Comparison of ENCODE assay signal across 34 cellular contexts in genomic region chrY:15554991-15555390, GRCh38.
"Had no signal": no experiment of that assay in that cellular context is flagged by ENCODE, and none has a peak within 500 bp of the region (broad histone marks: within the 10 kb centered on the region; RNA-seq: fewer than 3 reads in every experiment).

No MANE protein-coding gene starts in this region.

- H3K4me1 ChIP-seq: adrenal gland, body of pancreas, breast epithelium had no signal

- H3K27ac ChIP-seq: adrenal gland, body of pancreas, brain microvascular endothelial cell, breast epithelium, cardiac muscle cell, WERI-Rb-1 had no signal

- H3K4me3 ChIP-seq: adrenal gland, body of pancreas, breast epithelium, cardiac muscle cell had no signal

- H3K27me3 ChIP-seq: adrenal gland, body of pancreas, brain microvascular endothelial cell, breast epithelium, cardiac muscle cell had no signal

- DNase-seq: activated CD4-positive, alpha-beta memory T cell treated with anti-CD3 and anti-CD28 coated beads, Interleukin-2, amount 10 ng/mL, durations not matched to agents 7 days and 5 days; activated CD4-positive, alpha-beta T cell treated with anti-CD3 and anti-CD28 coated beads for 1 hour; activated CD4-positive, alpha-beta T cell treated with anti-CD3 and anti-CD28 coated beads for 36 hours; activated CD4-positive, alpha-beta T cell treated with anti-CD3 and anti-CD28 coated beads for 48 hours; activated CD4-positive, alpha-beta T cell treated with anti-CD3 and anti-CD28 coated beads, Interleukin-2, amount 10 ng/mL, durations not matched to agents 7 days and 5 days; activated CD4-positive, alpha-beta T cell treated with anti-CD3 and anti-CD28 coated beads, Interleukin-2, amount 50 U/mL, for 48 hours; activated CD4-positive, CD25-positive, alpha-beta regulatory T cell; activated CD8-positive, alpha-beta memory T cell treated with anti-CD3 and anti-CD28 coated beads for 24 hours; activated CD8-positive, alpha-beta memory T cell treated with anti-CD3 and anti-CD28 coated beads, Interleukin-2, amount 10 ng/mL, durations not matched to agents 7 days and 5 days; activated CD8-positive, alpha-beta memory T cell treated with anti-CD3 and anti-CD28 coated beads, Interleukin-2, amount 50 U/mL, for 48 hours; activated CD8-positive, alpha-beta T cell treated with anti-CD3 and anti-CD28 coated beads, Interleukin-2, amount 10 ng/mL, durations not matched to agents 7 days and 5 days; activated effector memory CD4-positive, alpha-beta T cell treated with anti-CD3 and anti-CD28 coated beads, Interleukin-2, amount 50 U/mL, for 16 hours; activated gamma-delta T cell treated with Interleukin-2 at 50 U/mL for 16 hours; activated naive CD4-positive, alpha-beta T cell; activated naive CD4-positive, alpha-beta T cell treated with anti-CD3 and anti-CD28 coated beads for 36 hours; activated naive CD4-positive, alpha-beta T cell treated with anti-CD3 and anti-CD28 coated beads, Interleukin-2, amount 50 U/mL, for 16 hours; activated naive CD8-positive, alpha-beta T cell treated with anti-CD3 and anti-CD28 coated beads for 36 hours; activated T-cell treated with anti-CD3 and anti-CD28 coated beads, Interleukin-2, amount 50 U/mL, for 24 hours; activated T-cell treated with anti-CD3 and anti-CD28 coated beads, Interleukin-2, amount 50 U/mL, for 48 hours; adrenal gland; amniotic stem cell; aorta; body of pancreas; brain microvascular endothelial cell; caudate nucleus; T-helper 1 cell; T-helper 2 cell; T-helper 9 cell; WERI-Rb-1 had no signal

- ATAC-seq: activated CD4-positive, alpha-beta T cell treated with anti-CD3 and anti-CD28 coated beads for 36 hours; activated CD4-positive, CD25-positive, alpha-beta regulatory T cell treated with anti-CD3 and anti-CD28 coated beads, Interleukin-2, amount 50 U/mL, for 24 hours; activated CD8-positive, alpha-beta memory T cell treated with anti-CD3 and anti-CD28 coated beads, Interleukin-2, amount 10 ng/mL, durations not matched to agents 7 days and 5 days; activated CD8-positive, alpha-beta T cell treated with anti-CD3 and anti-CD28 coated beads, Interleukin-2, amount 10 ng/mL, durations not matched to agents 7 days and 5 days; activated naive CD4-positive, alpha-beta T cell treated with anti-CD3 and anti-CD28 coated beads, Interleukin-2, amount 50 U/mL, for 72 hours; body of pancreas; WTC11 had no signal
